In genomic region chr3:46400000-46400734, GRCh38 we compare ENCODE assay signal across 15 cellular contexts. TPM values are rescaled to one million over a fixed set of nuclear protein-coding genes. Genes with fewer than 3 reads are reported as not detected.
A peak's percentile ranks its signal among the peaks of the same experiment; 100 is the strongest.
DNase-seq lines count a peak whose midpoint lies in the region; ATAC-seq, FAIRE-seq and TF ChIP-seq lines count a peak whose summit lies in the region.
"Had no signal": no experiment of that assay in that cellular context is flagged by ENCODE, and none has a peak within 500 bp of the region (broad histone marks: within the 10 kb centered on the region; RNA-seq: fewer than 3 reads in every experiment).

No MANE protein-coding gene starts in this region.

- no peaks in the 10 kb centered on the region for H3K9me3 ChIP-seq in K562 (replicated peaks; ENCODE audit: control insufficient read depth, insufficient read depth, low read depth, low read length)
- H3K9me3 ChIP-seq: gastrocnemius medialis had no signal

- H3K4me3 ChIP-seq in K562 = no peak overlapping the region
- H3K4me3 ChIP-seq: gastrocnemius medialis had no signal

- FAIRE-seq in K562 (lab: Jason Lieb, UNC) = peak; percentile 77
- FAIRE-seq: islet of Langerhans had no signal

- TF ChIP-seq POLR2A in K562 (conservative IDR thresholded peaks at IDR 0.05) = no peak

- 0% methylated on average over 8 of the region's 8 CpGs for WGBS in K562 (ENCODE audit: insufficient coverage, low coverage, missing lambda C conversion rate)

- no peak overlapping the region for H2AFZ ChIP-seq in K562 (ENCODE audit: low read depth, low read length)

- intact Hi-C loops in K562 (cut with micrococcal nuclease) = no loop called here

- H3K27ac ChIP-seq in K562 (ENCODE audit: extremely low read depth, low read depth, low read length) = peak overlapping the region; percentile 13; the same call in 1 of the 3 replicates
- H3K27ac ChIP-seq: gastrocnemius medialis had no signal

- peak in 1 of 2 experiments; percentile 28; a peak in 2 of 4 replicates for TF ChIP-seq RAD21 in K562 (CRISPR knock-in tag; conservative IDR thresholded peaks at IDR 0.05 in 1 of 2, IDR thresholded peaks at IDR 0.05 in 1 of 2)

- TF ChIP-seq EP300 in K562 (IDR thresholded peaks at IDR 0.05; ENCODE audit: low read length) = peak; percentile 93

- H3K9me1 ChIP-seq in K562 (ENCODE audit: control insufficient read depth, insufficient read depth, low read length) = no peaks in the 10 kb centered on the region

- CTCF ChIA-PET in K562 (lab: Yijun Ruan, JAX; ENCODE audit: low intra/inter-chr PET ratio) = no interaction called here

- peak overlapping the region; percentile 26; the same call in 1 of the 2 replicates for H3K4me2 ChIP-seq in K562 (ENCODE audit: insufficient read depth, low read length)

- H3K36me3 ChIP-seq in K562 (ENCODE audit: control insufficient read depth, insufficient read depth, low read length) = no peaks in the 10 kb centered on the region
- H3K36me3 ChIP-seq: gastrocnemius medialis had no signal

- ATAC-seq in K562 (peak; percentile 89), HG03457 (IDR thresholded peaks at IDR 0.05; ENCODE audit: unreplicated experiment) (no peak)
- ATAC-seq: gastrocnemius medialis; HCT116; naive thymus-derived CD8-positive, alpha-beta T cell had no signal

- BruUV-seq in K562 (replicated peaks; lab: Mats Ljungman, UMichigan) = no TSS peak

- H3K4me1 ChIP-seq in K562 (replicated peaks in 1 of 2; ENCODE audit: control insufficient read depth in 2 of 2, insufficient read depth in 2 of 2, low read length in 2 of 2) = peaks cover 10 to 41% of the 10 kb centered on the region in 2 experiments

- peaks cover 0 to 10% of the 10 kb centered on the region in 2 experiments; a peak in 2 of 5 replicates for H3K27me3 ChIP-seq in K562 (ENCODE audit: control insufficient read depth in 2 of 2, insufficient read depth in 2 of 2, low read length in 2 of 2)
- H3K27me3 ChIP-seq: gastrocnemius medialis had no signal

- no peak overlapping the region for H3K9ac ChIP-seq in K562 (ENCODE audit: insufficient read depth in 1 of 2, low read depth in 2 of 2, low read length in 2 of 2)

- POLR2A ChIA-PET in K562 (lab: Yijun Ruan, JAX) = interaction anchor here (0.7 to 1.7 kb wide), 7 partner anchors 9 to 611 kb away, joined by 3 to 7 read pairs (median 4); partner anchors contain the start of gene CCR2

- in situ Hi-C loops in K562 (cut with MboI) = loop anchor here (25.0 kb wide), 1 partner anchor 1363 kb away; the partner anchor contains the start of gene CLEC3B

- DNase-seq in EL = peak; percentile 77
- peak; percentile 81 for DNase-seq in M059J (ENCODE audit: low read depth)
- DNase-seq in K562 (ENCODE audit: extremely low read depth in 1 of 4, low spot score in 3 of 4) = peak; percentile 66 to 89 (median 76)
- peak; percentile 80 for DNase-seq in myocyte (ENCODE audit: low read depth)
- no peak for DNase-seq in SHP77 treated with DMSO at 0.1 percent for 48 hours (lab: John Stamatoyannopoulos, UW)
- no peak for DNase-seq in COR-L47 (lab: John Stamatoyannopoulos, UW)
- DNase-seq: activated CD8-positive, alpha-beta memory T cell treated with anti-CD3 and anti-CD28 coated beads, Interleukin-2, amount 50 U/mL, for 48 hours; CD4-positive, CD25-positive, alpha-beta regulatory T cell; gastrocnemius medialis; naive thymus-derived CD8-positive, alpha-beta T cell had no signal

- no peaks in the 10 kb centered on the region for H4K20me1 ChIP-seq in K562 (replicated peaks; ENCODE audit: control insufficient read depth, insufficient read depth, low read length)

- no peaks in the 10 kb centered on the region for H3K79me2 ChIP-seq in K562 (ENCODE audit: control insufficient read depth, insufficient read depth, low read length)

- no peak for TF ChIP-seq CTCF in K562 (IDR thresholded peaks at IDR 0.05 in 2 of 3, conservative IDR thresholded peaks at IDR 0.05 in 1 of 3; ENCODE audit: insufficient read depth in 2 of 3, low read depth in 1 of 3, low read length in 3 of 3)

TF ChIP-seq in K562, 482 proteins besides CTCF, POLR2A, EP300 and RAD21 (continues in another document):
- TF ChIP-seq MAFF (IDR thresholded peaks at IDR 0.05; ENCODE audit: low read length) (peak; percentile 67), SMARCA4 (IDR thresholded peaks at IDR 0.05) (peak; percentile 96), DDX20 (tag; IDR thresholded peaks at IDR 0.05; ENCODE audit: low read depth) (no peak), TFE3 (CRISPR knock-in tag; IDR thresholded peaks at IDR 0.05) (no peak), SNIP1 (IDR thresholded peaks at IDR 0.05; ENCODE audit: low read depth) (no peak), GATAD2A (IDR thresholded peaks at IDR 0.05) (no peak)

RNA-seq across cellular contexts. Expression of gene CCRL2, which starts 6.9 kb away (rescaled TPM):
- total RNA-seq in M059J (2014; rRNA removed; shearing (Covaris generic)) = 0.27 and 1.0 TPM in 2 replicates
- total RNA-seq in K562 (2011; cell fraction: chromatin; rRNA removed; ENCODE audit: low replicate concordance) = 7.7 and 14.6 TPM in 2 replicates
- 9.2 and 13.7 TPM in 2 replicates for total RNA-seq in K562 (2011; cell fraction: nucleolus; rRNA removed)
- total RNA-seq in K562 (2011; cell fraction: nucleoplasm; rRNA removed) = 12.1 and 14.7 TPM in 2 replicates
- total RNA-seq in K562 (2014; rRNA removed) (3.6 and 4.1 TPM in 2 replicates), K562 (2014; rRNA removed; fragmentation: Illumina TruSeq; extraction: Trizol) (3.4 and 4.5 TPM in 2 replicates), K562 (2015; rRNA removed; fragmentation: Illumina TruSeq; extraction: Trizol) (3.1 and 4.0 TPM in 2 replicates), K562 (2021) (3.3 and 3.5 TPM in 2 replicates), myocyte (0.78 and 2.1 TPM in 2 replicates)
- polyA plus RNA-seq in K562 (2011; rRNA removed) (4.2 and 5.4 TPM in 2 replicates), K562 (2014; fragmentation: Illumina TruSeq; extraction: Trizol) (3.2 and 3.4 TPM in 2 replicates), K562 (2014; fragmentation: Nextera tagmentation; extraction: Ambion mirVana) (1 to 10 TPM; 4.3 to 5.7 TPM), K562 (2014; rRNA removed) (2.2 and 3.5 TPM in 2 replicates)
- 3.2 and 4.8 TPM in 2 replicates for polyA plus RNA-seq in K562 (2011; cell fraction: cytosol; rRNA removed)
- polyA plus RNA-seq in K562 (2011; cell fraction: nucleus; rRNA removed) = 5.8 and 6.6 TPM in 2 replicates
- 4.8 and 12.0 TPM in 2 replicates for polyA plus RNA-seq in K562 (2012)
- polyA minus RNA-seq in K562 (2011; rRNA and poly(A)+ RNA removed) = 5.5 and 6.4 TPM in 2 replicates
- polyA minus RNA-seq in K562 (2011; cell fraction: cytosol; rRNA and poly(A)+ RNA removed) = 3.1 TPM in 1 of 2 replicates, not detected in the other
- 11.4 and 11.7 TPM in 2 replicates for polyA minus RNA-seq in K562 (2011; cell fraction: nucleus; rRNA and poly(A)+ RNA removed)
- 0.87 TPM for polyA plus RNA-seq in myocyte (2012)
- total RNA-seq: NCI-H460 had no signal

RNA-seq across cellular contexts. Expression of gene CCR5, which starts 29.4 kb away (rescaled TPM):
- not detected in 2 replicates for total RNA-seq in M059J (2014; rRNA removed; shearing (Covaris generic))
- not detected in 2 replicates for total RNA-seq in K562 (2011; cell fraction: chromatin; rRNA removed; ENCODE audit: low replicate concordance)
- not detected in 2 replicates for total RNA-seq in K562 (2011; cell fraction: nucleolus; rRNA removed)
- not detected in 2 replicates for total RNA-seq in K562 (2011; cell fraction: nucleoplasm; rRNA removed)
- total RNA-seq in K562 (2014; rRNA removed) (not detected in 2 replicates), K562 (2014; rRNA removed; fragmentation: Illumina TruSeq; extraction: Trizol) (not detected in 2 replicates), K562 (2015; rRNA removed; fragmentation: Illumina TruSeq; extraction: Trizol) (not detected in 2 replicates), K562 (2021) (not detected in 2 replicates), myocyte (not detected in 2 replicates)
- polyA plus RNA-seq in K562 (2011; rRNA removed) (not detected in 2 replicates), K562 (2014; fragmentation: Illumina TruSeq; extraction: Trizol) (not detected in 2 replicates), K562 (2014; fragmentation: Nextera tagmentation; extraction: Ambion mirVana) (not detected), K562 (2014; rRNA removed) (not detected in 2 replicates)
- not detected in 2 replicates for polyA plus RNA-seq in K562 (2011; cell fraction: cytosol; rRNA removed)
- polyA plus RNA-seq in K562 (2011; cell fraction: nucleus; rRNA removed) = not detected in 2 replicates
- not detected in 2 replicates for polyA plus RNA-seq in K562 (2012)
- polyA minus RNA-seq in K562 (2011; rRNA and poly(A)+ RNA removed) = not detected in 2 replicates
- polyA minus RNA-seq in K562 (2011; cell fraction: cytosol; rRNA and poly(A)+ RNA removed) = not detected in 2 replicates
- not detected in 2 replicates for polyA minus RNA-seq in K562 (2011; cell fraction: nucleus; rRNA and poly(A)+ RNA removed)
- polyA plus RNA-seq in myocyte (2012) = 0.08 TPM
- total RNA-seq: dermis microvascular lymphatic vessel endothelial cell, NCI-H460 had no signal

RNA-seq across cellular contexts. Expression of gene CCR2, which starts 46.3 kb away (rescaled TPM):
- total RNA-seq in M059J (2014; rRNA removed; shearing (Covaris generic)) = 0.12 TPM in 1 of 2 replicates, not detected in the other
- not detected in 2 replicates for total RNA-seq in K562 (2011; cell fraction: chromatin; rRNA removed; ENCODE audit: low replicate concordance)
- not detected in 2 replicates for total RNA-seq in K562 (2011; cell fraction: nucleolus; rRNA removed)
- total RNA-seq in K562 (2011; cell fraction: nucleoplasm; rRNA removed) = not detected in 2 replicates
- total RNA-seq in K562 (2014; rRNA removed) = not detected in 2 replicates
- total RNA-seq in K562 (2014; rRNA removed; fragmentation: Illumina TruSeq; extraction: Trizol) = not detected in 2 replicates
- not detected in 2 replicates for total RNA-seq in K562 (2015; rRNA removed; fragmentation: Illumina TruSeq; extraction: Trizol)
- total RNA-seq in K562 (2021) = not detected in 2 replicates
- not detected in 2 replicates for polyA plus RNA-seq in K562 (2011; rRNA removed)
- not detected in 2 replicates for polyA plus RNA-seq in K562 (2011; cell fraction: cytosol; rRNA removed)
- not detected in 2 replicates for polyA plus RNA-seq in K562 (2011; cell fraction: nucleus; rRNA removed)
- polyA plus RNA-seq in K562 (2012) = not detected in 2 replicates
- not detected in 2 replicates for polyA plus RNA-seq in K562 (2014; fragmentation: Illumina TruSeq; extraction: Trizol)
- polyA plus RNA-seq in K562 (2014; fragmentation: Nextera tagmentation; extraction: Ambion mirVana) = not detected
- not detected in 2 replicates for polyA plus RNA-seq in K562 (2014; rRNA removed)
- not detected in 2 replicates for polyA minus RNA-seq in K562 (2011; rRNA and poly(A)+ RNA removed)
- polyA minus RNA-seq in K562 (2011; cell fraction: cytosol; rRNA and poly(A)+ RNA removed) = not detected in 2 replicates
- not detected in 2 replicates for polyA minus RNA-seq in K562 (2011; cell fraction: nucleus; rRNA and poly(A)+ RNA removed)
- total RNA-seq in myocyte = not detected in 2 replicates
- polyA plus RNA-seq in myocyte (2012) = 0.09 TPM
- total RNA-seq: dermis microvascular lymphatic vessel endothelial cell, NCI-H460 had no signal

Comparison
In these comparisons a context has a peak if more than half of its experiments do, and no peak if none do; other contexts are left out.
1. DNase-seq: peak in EL (single experiment), M059J (single experiment), K562 (4 of 4) and myocyte (single experiment); none in SHP77 treated with DMSO at 0.1 percent for 48 hours (single experiment) and COR-L47 (single experiment).